ENCODE assay signal across 1 cellular context in genomic region chr15:75625542-75626347, GRCh38.
TF ChIP-seq lines count a peak whose summit lies in the region.

SNUPN (minus strand) TSS chr15:75625725; CDS start chr15:75621051, 4,674 bp downstream.

TF ChIP-seq in HepG2, 621 proteins besides CTCF, POLR2A, EP300 and RAD21 (continued from another document and continues in another):
- TF ChIP-seq NFAT5 (CRISPR knock-in tag; IDR thresholded peaks at IDR 0.05) = peak; percentile 80
- peak; percentile 80; the same call in 1 of the 2 replicates for TF ChIP-seq SIN3A (IDR thresholded peaks at IDR 0.05; ENCODE audit: borderline replicate concordance, low read depth, low read length)
- no peak for TF ChIP-seq ZSCAN12 (CRISPR knock-in tag; IDR thresholded peaks at IDR 0.05)
- no peak for TF ChIP-seq ZNF142 (CRISPR knock-in tag; IDR thresholded peaks at IDR 0.05)
- TF ChIP-seq LRRFIP1 (CRISPR knock-in tag; conservative IDR thresholded peaks at IDR 0.05) = no peak
- TF ChIP-seq TBP (CRISPR knock-in tag; IDR thresholded peaks at IDR 0.05) = no peak
- peak; percentile 54; the same call in 1 of the 2 replicates for TF ChIP-seq ZBED4 (CRISPR knock-in tag; IDR thresholded peaks at IDR 0.05; ENCODE audit: borderline replicate concordance)
- no peak for TF ChIP-seq SMC3 (IDR thresholded peaks at IDR 0.05; ENCODE audit: low read length)
- TF ChIP-seq ATF4 (CRISPR knock-in tag; IDR thresholded peaks at IDR 0.05) = no peak
- peak; percentile 81; the same call in 1 of the 2 replicates for TF ChIP-seq TFAP4 (IDR thresholded peaks at IDR 0.05; ENCODE audit: borderline replicate concordance, low read depth)
- no peak for TF ChIP-seq ZNF101 (CRISPR knock-in tag; IDR thresholded peaks at IDR 0.05; ENCODE audit: borderline replicate concordance, low read depth)
- TF ChIP-seq PRMT3 (CRISPR knock-in tag; IDR thresholded peaks at IDR 0.05; ENCODE audit: borderline replicate concordance, low read depth) = no peak
- peak; percentile 90 for TF ChIP-seq ZNF746 (CRISPR knock-in tag; IDR thresholded peaks at IDR 0.05)
- no peak for TF ChIP-seq CCDC6 (CRISPR knock-in tag; IDR thresholded peaks at IDR 0.05)
- TF ChIP-seq ZC3H4 (CRISPR knock-in tag; IDR thresholded peaks at IDR 0.05; ENCODE audit: borderline replicate concordance) = no peak
- no peak for TF ChIP-seq ZNF780A (CRISPR knock-in tag; IDR thresholded peaks at IDR 0.05)
- TF ChIP-seq ZNF800 (CRISPR knock-in tag; IDR thresholded peaks at IDR 0.05) = no peak
- peak; percentile 83 for TF ChIP-seq AGO2 (optimal IDR thresholded peaks at IDR 0.05; ENCODE audit: low read depth, low read length)
- no peak; the same call in 1 of the 2 replicates for TF ChIP-seq ZNF292 (CRISPR knock-in tag; IDR thresholded peaks at IDR 0.05; ENCODE audit: borderline replicate concordance, low read depth)
- 0 out of 2 replicates have a peak, but pooled peaks have one; percentile 40 for TF ChIP-seq ZNF558 (CRISPR knock-in tag; IDR thresholded peaks at IDR 0.05; ENCODE audit: borderline replicate concordance)
- peak; percentile 67 for TF ChIP-seq TBX3 (IDR thresholded peaks at IDR 0.05; ENCODE audit: borderline replicate concordance)
- TF ChIP-seq ZFP91 (CRISPR knock-in tag; IDR thresholded peaks at IDR 0.05; ENCODE audit: borderline replicate concordance) = peak; percentile 98
- TF ChIP-seq ZNF570 (CRISPR knock-in tag; IDR thresholded peaks at IDR 0.05; ENCODE audit: borderline replicate concordance) = no peak
- TF ChIP-seq ZNF749 (CRISPR knock-in tag; IDR thresholded peaks at IDR 0.05; ENCODE audit: borderline replicate concordance) = no peak
- no peak for TF ChIP-seq ZFYVE20 (CRISPR knock-in tag; IDR thresholded peaks at IDR 0.05; ENCODE audit: borderline replicate concordance, low read depth)
- peak; percentile 68 for TF ChIP-seq MAZ (IDR thresholded peaks at IDR 0.05; ENCODE audit: borderline replicate concordance, low read depth, low read length)
- TF ChIP-seq MAZ (CRISPR knock-in tag; IDR thresholded peaks at IDR 0.05; ENCODE audit: low read depth) = peak; percentile 73
- TF ChIP-seq ATF1 (CRISPR knock-in tag; IDR thresholded peaks at IDR 0.05) = no peak; the same call in 1 of the 2 replicates
- TF ChIP-seq MBD4 (IDR thresholded peaks at IDR 0.05; ENCODE audit: borderline replicate concordance, low read length) = no peak
